Comparison of ENCODE assay signal across 15 cellular contexts in genomic region chr12:119613319-119613936, GRCh38. TPM values are rescaled to one million over a fixed set of nuclear protein-coding genes. Genes with fewer than 3 reads are reported as not detected.
DNase-seq lines count a peak whose midpoint lies in the region; ATAC-seq and TF ChIP-seq lines count a peak whose summit lies in the region.
"Had no signal": no experiment of that assay in that cellular context is flagged by ENCODE, and none has a peak within 500 bp of the region (broad histone marks: within the 10 kb centered on the region; RNA-seq: fewer than 3 reads in every experiment).

No MANE protein-coding gene starts in this region.

- H2BK5ac ChIP-seq in neuronal stem cell (ENCODE audit: low read length), result no peak overlapping the region

- DNase-seq in Daoy (ENCODE audit: low read depth) (peak; percentile 77), NCI-H345 (lab: John Stamatoyannopoulos, UW) (peak; percentile 79), choroid plexus epithelial cell (ENCODE audit: low read depth) (peak; percentile 13), osteocyte (ENCODE audit: extremely low spot score, unreplicated experiment) (peak; percentile 15), left ventricle myocardium superior (no peak), neuronal stem cell (ENCODE audit: low spot score) (no peak)
- DNase-seq in activated CD8-positive, alpha-beta memory T cell treated with anti-CD3 and anti-CD28 coated beads, Interleukin-2, amount 50 U/mL, for 48 hours, result no peak
- DNase-seq: activated CD4-positive, CD25-positive, alpha-beta regulatory T cell treated with anti-CD3 and anti-CD28 coated beads, Interleukin-2, amount 50 U/mL, for 72 hours; activated T-cell treated with anti-CD3 and anti-CD28 coated beads, Interleukin-2, amount 50 U/mL, for 4 hours; amniotic stem cell; CD4-positive, CD25-positive, alpha-beta regulatory T cell; naive thymus-derived CD4-positive, alpha-beta T cell; NCI-H1105 had no signal

- ATAC-seq in left ventricle myocardium superior (no peak), HG03196 (IDR thresholded peaks at IDR 0.05; ENCODE audit: unreplicated experiment) (no peak)
- ATAC-seq: activated T-cell treated with anti-CD3 and anti-CD28 coated beads, Interleukin-2, amount 50 U/mL, for 4 hours; naive thymus-derived CD4-positive, alpha-beta T cell had no signal

- H3K23ac ChIP-seq in neuronal stem cell (ENCODE audit: low read depth, low read length, poor library complexity), result no peak overlapping the region

- no peak overlapping the region for H3K4me2 ChIP-seq in neuronal stem cell (ENCODE audit: insufficient read depth, low read length, poor library complexity, severe bottlenecking)

- no peaks in the 10 kb centered on the region for H3K79me1 ChIP-seq in neuronal stem cell (ENCODE audit: low read depth, low read length)

- H4K8ac ChIP-seq in neuronal stem cell (ENCODE audit: low read depth, low read length), result no peak overlapping the region

- H2BK120ac ChIP-seq in neuronal stem cell (ENCODE audit: low read depth, low read length), result no peak overlapping the region

- no peak overlapping the region for H2BK15ac ChIP-seq in neuronal stem cell (ENCODE audit: low read length)

- H3K27ac ChIP-seq in neuronal stem cell (replicated peaks; ENCODE audit: low read length), result no peak overlapping the region

- H3K36me3 ChIP-seq in neuronal stem cell (replicated peaks in 1 of 2; ENCODE audit: control insufficient read depth in 2 of 2, insufficient read depth in 2 of 2, low read length in 2 of 2), result no peaks in the 10 kb centered on the region

- no peaks in the 10 kb centered on the region for H3K36me3 Mint-ChIP-seq in osteocyte (ENCODE audit: unreplicated experiment)
- H3K36me3 Mint-ChIP-seq: CD4-positive, CD25-positive, alpha-beta regulatory T cell had no signal

- H3K4me3 ChIP-seq in choroid plexus epithelial cell (ENCODE audit: low read depth, low read length), result no peak overlapping the region
- H3K4me3 ChIP-seq in neuronal stem cell (ENCODE audit: low read length in 2 of 2), result no peak overlapping the region

- no peak overlapping the region for H2BK12ac ChIP-seq in neuronal stem cell (ENCODE audit: low read length)

- no peaks in the 10 kb centered on the region for H3K4me1 ChIP-seq in neuronal stem cell (ENCODE audit: control insufficient read depth in 2 of 2, insufficient read depth in 1 of 2, low read depth in 1 of 2, low read length in 2 of 2)

- H3K27ac Mint-ChIP-seq in osteocyte (ENCODE audit: unreplicated experiment), result no peak overlapping the region
- H3K27ac Mint-ChIP-seq: CD4-positive, CD25-positive, alpha-beta regulatory T cell; naive thymus-derived CD4-positive, alpha-beta T cell had no signal

- no peaks in the 10 kb centered on the region for H3K27me3 ChIP-seq in neuronal stem cell (ENCODE audit: control insufficient read depth in 3 of 3, insufficient read depth in 3 of 3, low read depth in 1 of 3, low read length in 3 of 3)

- no peak overlapping the region for H3K14ac ChIP-seq in neuronal stem cell (ENCODE audit: low read length)

- no peak overlapping the region for H3K18ac ChIP-seq in neuronal stem cell (ENCODE audit: low read length)

- no peaks in the 10 kb centered on the region for H3K9me3 Mint-ChIP-seq in osteocyte (ENCODE audit: unreplicated experiment)

- H3K4me1 Mint-ChIP-seq in osteocyte (ENCODE audit: unreplicated experiment), result no peaks in the 10 kb centered on the region

- no peak for TF ChIP-seq CTCF in choroid plexus epithelial cell (conservative IDR thresholded peaks at IDR 0.05; ENCODE audit: low read depth, low read length)
- TF ChIP-seq CTCF in osteocyte (IDR thresholded peaks at IDR 0.05), result no peak

- no peak overlapping the region for H3K9ac ChIP-seq in neuronal stem cell (ENCODE audit: low read depth, low read length, poor library complexity)

- H3K9me3 ChIP-seq in neuronal stem cell (replicated peaks in 1 of 2; ENCODE audit: control insufficient read depth in 2 of 2, insufficient read depth in 1 of 2, low read depth in 1 of 2, low read length in 2 of 2), result peaks cover 0 to 1% of the 10 kb centered on the region in 2 donors

- no CpG with 5 or more reads among the region's 9 CpGs for WGBS in neuronal stem cell (ENCODE audit: extremely low coverage in 2 of 2, insufficient read length in 2 of 2, insufficient replicate concordance in 1 of 2), 2 donors

- no peak overlapping the region for H3K4ac ChIP-seq in neuronal stem cell (ENCODE audit: low read length)

- H4K91ac ChIP-seq in neuronal stem cell (ENCODE audit: low read depth, low read length, poor library complexity), result no peak overlapping the region

- no peak overlapping the region for H2AK5ac ChIP-seq in neuronal stem cell (ENCODE audit: low read depth, low read length)

- no peak overlapping the region for H3K4me3 Mint-ChIP-seq in osteocyte (ENCODE audit: unreplicated experiment)
- H3K4me3 Mint-ChIP-seq: activated T-cell treated with anti-CD3 and anti-CD28 coated beads, Interleukin-2, amount 50 U/mL, for 4 hours; CD4-positive, CD25-positive, alpha-beta regulatory T cell; naive thymus-derived CD4-positive, alpha-beta T cell had no signal

- intact Hi-C loops in left ventricle myocardium superior (cut with micrococcal nuclease), result no loop called here

- no peak overlapping the region for H2AFZ ChIP-seq in neuronal stem cell (ENCODE audit: low read length)

- no peaks in the 10 kb centered on the region for H3K27me3 Mint-ChIP-seq in osteocyte (ENCODE audit: unreplicated experiment)

RNA-seq across cellular contexts. Expression of gene TMEM233, which starts 19.9 kb away (rescaled TPM):
- total RNA-seq in Daoy (2014; rRNA removed; shearing (Covaris generic)), result 1.8 and 2.7 TPM in 2 replicates
- total RNA-seq in osteocyte, result not detected in 2 replicates
- total RNA-seq in left ventricle myocardium superior, result 0.25 TPM
- 0.01 TPM for polyA plus RNA-seq in neuronal stem cell (2013, experiment 1 of 2)
- not detected for polyA plus RNA-seq in neuronal stem cell (2013, experiment 2 of 2)
- total RNA-seq: activated T-cell treated with anti-CD3 and anti-CD28 coated beads, Interleukin-2, amount 50 U/mL, for 4 hours; CD4-positive, CD25-positive, alpha-beta regulatory T cell; naive thymus-derived CD4-positive, alpha-beta T cell; temporal lobe had no signal
- polyA plus RNA-seq: CD4-positive, CD25-positive, alpha-beta regulatory T cell; naive thymus-derived CD4-positive, alpha-beta T cell had no signal

RNA-seq across cellular contexts. Expression of gene PRKAB1, which starts 54.5 kb away (rescaled TPM):
- total RNA-seq in Daoy (2014; rRNA removed; shearing (Covaris generic)), result 17.4 and 39.4 TPM in 2 replicates
- total RNA-seq in osteocyte, result 24.7 and 25.3 TPM in 2 replicates
- total RNA-seq in left ventricle myocardium superior, result 12.1 TPM
- 25.8 TPM for polyA plus RNA-seq in neuronal stem cell (2013, experiment 1 of 2)
- 28.6 TPM for polyA plus RNA-seq in neuronal stem cell (2013, experiment 2 of 2)

Comparison
In these comparisons a context has a peak if more than half of its experiments do, and no peak if none do; other contexts are left out.
1. DNase-seq: peak in Daoy (single experiment), NCI-H345 (single experiment), choroid plexus epithelial cell (single experiment) and osteocyte (single experiment); none in left ventricle myocardium superior (single experiment), activated CD8-positive, alpha-beta memory T cell treated with anti-CD3 and anti-CD28 coated beads, Interleukin-2, amount 50 U/mL, for 48 hours (single experiment) and neuronal stem cell (single experiment).